In genomic region chr4:64766565-64766964, GRCh38 we compare ENCODE assay signal across 24 cellular contexts.
"Had no signal": no experiment of that assay in that cellular context is flagged by ENCODE, and none has a peak within 500 bp of the region (broad histone marks: within the 10 kb centered on the region; RNA-seq: fewer than 3 reads in every experiment).

No MANE protein-coding gene starts in this region.

- H3K4me3 ChIP-seq: coronary artery, dorsolateral prefrontal cortex, esophagus muscularis mucosa, gastroesophageal sphincter, heart left ventricle, hepatocyte, left ventricle myocardium inferior, lower lobe of right lung, mucosa of descending colon had no signal

- H3K36me3 Mint-ChIP-seq: immature natural killer cell, mesothelial cell of epicardium, naive B cell had no signal

- H3K4me2 ChIP-seq: hepatocyte had no signal

- H3K4me3 Mint-ChIP-seq: immature natural killer cell, mesothelial cell of epicardium had no signal

- ATAC-seq: foreskin keratinocyte, gastroesophageal sphincter, heart left ventricle, left colon, left lobe of liver, lower lobe of right lung, mucosa of descending colon had no signal

- H3K36me3 ChIP-seq: esophagus muscularis mucosa, gastroesophageal sphincter, heart left ventricle, left ventricle myocardium inferior, lower lobe of right lung had no signal

- DNase-seq: dermis blood vessel endothelial cell; dorsolateral prefrontal cortex; effector CD4-positive, alpha-beta T cell; effector memory CD4-positive, alpha-beta T cell; foreskin keratinocyte; heart left ventricle; hypothalamus; immature natural killer cell; islet precursor cell; kidney; kidney glomerular epithelial cell; left colon; left ventricle myocardium inferior; lower lobe of right lung; mesenchymal stem cell; mucosa of descending colon; naive B cell had no signal

- H3K79me2 ChIP-seq: hepatocyte had no signal

- H3K4me1 Mint-ChIP-seq: immature natural killer cell, mesothelial cell of epicardium, naive B cell had no signal

- H3K4me1 ChIP-seq: esophagus muscularis mucosa, foreskin keratinocyte, gastroesophageal sphincter, heart left ventricle, left ventricle myocardium inferior, lower lobe of right lung had no signal

- H3K27ac Mint-ChIP-seq: immature natural killer cell, mesothelial cell of epicardium, naive B cell had no signal

- H3K27ac ChIP-seq: coronary artery, dorsolateral prefrontal cortex, esophagus muscularis mucosa, foreskin keratinocyte, gastroesophageal sphincter, heart left ventricle, hepatocyte, left ventricle myocardium inferior, lower lobe of right lung had no signal

- H3K9me3 ChIP-seq: esophagus muscularis mucosa, gastroesophageal sphincter, left ventricle myocardium inferior, lower lobe of right lung, mucosa of descending colon had no signal

- H3K27me3 Mint-ChIP-seq: naive B cell had no signal

- H3K27me3 ChIP-seq: dorsolateral prefrontal cortex, esophagus muscularis mucosa, foreskin keratinocyte, gastroesophageal sphincter, heart left ventricle, hepatocyte had no signal

- FAIRE-seq: endothelial cell of umbilical vein, kidney had no signal

- H2AFZ ChIP-seq: hepatocyte had no signal
